16 cellular contexts compared by ENCODE assay signal in the genomic region with DNA sequence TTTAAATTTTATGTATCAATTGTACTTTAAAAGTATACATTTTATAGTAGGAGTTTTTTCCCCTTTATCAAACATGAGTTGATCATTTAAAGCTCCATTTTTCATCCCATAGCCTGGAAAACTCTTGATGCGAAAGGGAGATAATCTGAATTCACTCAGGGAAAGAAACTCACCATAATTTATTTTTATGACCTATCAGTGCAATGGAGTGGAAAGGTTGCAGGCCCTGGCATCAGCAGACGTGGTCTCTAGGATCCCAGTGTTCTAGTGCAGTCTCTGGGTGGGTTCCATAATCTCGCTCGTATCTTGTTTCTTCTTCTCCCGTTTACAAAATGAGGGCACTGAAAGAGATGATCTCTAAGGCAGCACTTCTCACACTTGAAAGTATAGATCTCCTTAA.
DNase-seq lines count a peak whose midpoint lies in the region; ATAC-seq and TF ChIP-seq lines count a peak whose summit lies in the region.
"Had no signal": no experiment of that assay in that cellular context is flagged by ENCODE, and none has a peak within 500 bp of the region (broad histone marks: within the 10 kb centered on the region; RNA-seq: fewer than 3 reads in every experiment).

No MANE protein-coding gene starts in this region.

- no peak overlapping the region; the same call in 2 of the 3 replicates for H2BK15ac ChIP-seq in IMR-90 (ENCODE audit: low read depth, low read length)

- H2BK120ac ChIP-seq in IMR-90 (ENCODE audit: low read depth, low read length): peak overlapping the region; percentile 73

- no peaks in the 10 kb centered on the region for H3K79me2 ChIP-seq in hepatocyte

- no peak for TF ChIP-seq RAD21 in IMR-90 (IDR thresholded peaks at IDR 0.05; ENCODE audit: low read length)

- no peaks in the 10 kb centered on the region for H3K36me3 Mint-ChIP-seq in nephron (ENCODE audit: low read depth)
- H3K36me3 Mint-ChIP-seq in HFFc6 (ENCODE audit: low read depth): no peaks in the 10 kb centered on the region

- ATAC-seq in IMR-90 (ENCODE audit: low read depth) (no peak), GM21619 (IDR thresholded peaks at IDR 0.05; ENCODE audit: unreplicated experiment) (no peak)
- ATAC-seq: GM12878 had no signal

- no TSS peak for BruUV-seq in IMR-90 (replicated peaks; lab: Mats Ljungman, UMichigan)

- H3K4me1 Mint-ChIP-seq in nephron (peaks cover 18% of the 10 kb centered on the region), HFFc6 (ENCODE audit: low read depth) (peaks cover 24% of the 10 kb centered on the region)

- H3K14ac ChIP-seq in IMR-90 (replicated peaks; ENCODE audit: low read depth, low read length): no peak overlapping the region; the same call in 1 of the 2 replicates

- H2AFZ ChIP-seq in IMR-90 (replicated peaks; ENCODE audit: low read length, poor library complexity) (no peak overlapping the region), hepatocyte (no peak overlapping the region)

- CTCF ChIA-PET in IMR-90 (lab: Yijun Ruan, JAX): interaction anchor here (1.1 to 2.4 kb wide), 2 partner anchors 81 to 98 kb away, joined by 3 to 12 read pairs; no protein-coding TSS in a partner anchor

- no peak overlapping the region for H2AK9ac ChIP-seq in IMR-90 (replicated peaks; ENCODE audit: low read depth, low read length, poor library complexity)

- H2AK5ac ChIP-seq in IMR-90 (ENCODE audit: low read depth, low read length): peak overlapping the region; percentile 79

- no peaks in the 10 kb centered on the region for H3K9me2 ChIP-seq in hepatocyte (replicated peaks; ENCODE audit: insufficient read depth)

- dilution Hi-C loops in IMR-90 (cut with HindIII; ENCODE audit: low sequenced_read_pairs, unreplicated experiment): no loop called here

- H3K36me3 ChIP-seq in BE2C (no peaks in the 10 kb centered on the region), IMR-90 (ENCODE audit: control insufficient read depth, insufficient read depth, low read length) (no peaks in the 10 kb centered on the region), hepatocyte (replicated peaks; ENCODE audit: insufficient read depth, low read depth) (no peaks in the 10 kb centered on the region)
- H3K36me3 ChIP-seq: BLaER1, HAP-1 had no signal

- H3K27me3 ChIP-seq in BE2C (no peaks in the 10 kb centered on the region), IMR-90 (ENCODE audit: control insufficient read depth, insufficient read depth, low read length) (no peaks in the 10 kb centered on the region), hepatocyte (no peaks in the 10 kb centered on the region)
- H3K27me3 ChIP-seq: BLaER1 had no signal

- peak overlapping the region; percentile 42 for H3K4ac ChIP-seq in IMR-90 (ENCODE audit: low read depth, low read length)

- peak overlapping the region; percentile 74; the same call in 1 of the 2 replicates for H4K5ac ChIP-seq in IMR-90 (ENCODE audit: low read depth, low read length)

- H3K9ac ChIP-seq in IMR-90 (ENCODE audit: low read depth, low read length): no peak overlapping the region
- H3K9ac ChIP-seq: BLaER1 had no signal

- H3K4me3 ChIP-seq in BE2C (ENCODE audit: low read depth, low read length): no peak overlapping the region
- H3K4me3 ChIP-seq in IMR-90 (ENCODE audit: insufficient read depth, low read depth, low read length): no peak overlapping the region
- no peak overlapping the region for H3K4me3 ChIP-seq in hepatocyte
- H3K4me3 ChIP-seq: BLaER1, GM12878, HAP-1 had no signal

- TF ChIP-seq CTCF in BE2C (IDR thresholded peaks at IDR 0.05; ENCODE audit: low read depth, low read length) (no peak), IMR-90 (conservative IDR thresholded peaks at IDR 0.05; ENCODE audit: low read depth, low read length) (no peak), hepatocyte (IDR thresholded peaks at IDR 0.05; ENCODE audit: poor library complexity) (no peak), nephron (IDR thresholded peaks at IDR 0.05; ENCODE audit: unreplicated experiment in 3 of 3) (no peak), HFFc6 (IDR thresholded peaks at IDR 0.05) (no peak)

- peaks cover 7% of the 10 kb centered on the region; the same call in 1 of the 2 replicates for H3K9me1 ChIP-seq in IMR-90 (ENCODE audit: insufficient read depth, low read length)

- H3K79me1 ChIP-seq in IMR-90 (ENCODE audit: low read depth in 1 of 2, low read length in 2 of 2): no peaks in the 10 kb centered on the region

- H3K56ac ChIP-seq in IMR-90 (ENCODE audit: extremely low read depth, insufficient read depth, low read length): no peak overlapping the region

- peak overlapping the region; percentile 68; the same call in 1 of the 2 replicates for H4K91ac ChIP-seq in IMR-90 (ENCODE audit: insufficient read depth, low read depth, low read length)

- H3K27me3 Mint-ChIP-seq in nephron (ENCODE audit: low read depth) (peaks cover 3% of the 10 kb centered on the region), HFFc6 (ENCODE audit: insufficient read depth) (peaks cover 10% of the 10 kb centered on the region)

- peak overlapping the region in 1 of 3 experiments; percentile 11 for H3K4me3 Mint-ChIP-seq in nephron
- no peak overlapping the region for H3K4me3 Mint-ChIP-seq in HFFc6

- H3K9me3 ChIP-seq in BE2C: no peaks in the 10 kb centered on the region
- H3K9me3 ChIP-seq in IMR-90 (ENCODE audit: control insufficient read depth, insufficient read depth, low read length): peaks cover 3% of the 10 kb centered on the region
- H3K9me3 ChIP-seq in hepatocyte (ENCODE audit: low read depth): no peaks in the 10 kb centered on the region
- H3K9me3 ChIP-seq: HAP-1 had no signal

- DNase-seq in BE2C (peak; percentile 31), IMR-90 (no peak), hepatocyte (ENCODE audit: low spot score) (no peak), G401 (ENCODE audit: low spot score) (no peak), T-helper 1 cell (no peak), HFFc6 (no peak)
- DNase-seq: Calu3, DMS 273 treated with DMSO at 0.1 percent for 48 hours, GOT3, KBM-7 had no signal

- H3K4me2 ChIP-seq in IMR-90 (ENCODE audit: low read depth, low read length) (no peak overlapping the region), hepatocyte (peak overlapping the region; percentile 52)
- H3K4me2 ChIP-seq: BLaER1 had no signal

- TF ChIP-seq POLR2A in IMR-90 (IDR thresholded peaks at IDR 0.05; ENCODE audit: low read depth, low read length): no peak

- no peak overlapping the region for H2BK20ac ChIP-seq in IMR-90 (ENCODE audit: low read depth, low read length)

- H3K4me1 ChIP-seq in BE2C (peaks cover 14% of the 10 kb centered on the region), IMR-90 (ENCODE audit: control insufficient read depth, insufficient read depth, low read length) (peaks cover 16% of the 10 kb centered on the region), hepatocyte (ENCODE audit: insufficient read depth) (peaks cover 8% of the 10 kb centered on the region)
- H3K4me1 ChIP-seq: HAP-1 had no signal

- POLR2A ChIA-PET in IMR-90 (lab: Charles Lee; ENCODE audit: unreplicated experiment): no interaction called here

- peaks cover 9% of the 10 kb centered on the region for H3K9me3 Mint-ChIP-seq in nephron
- H3K9me3 Mint-ChIP-seq in HFFc6: peaks cover 9% of the 10 kb centered on the region

- H2BK5ac ChIP-seq in IMR-90 (ENCODE audit: low read depth, low read length, poor library complexity, severe bottlenecking): no peak overlapping the region

- H3K27ac Mint-ChIP-seq in nephron (peak overlapping the region; percentile 84 to 96 (median 86)), HFFc6 (no peak overlapping the region)

- H4K20me1 ChIP-seq in IMR-90 (ENCODE audit: insufficient read depth, low read length): no peaks in the 10 kb centered on the region
- no peaks in the 10 kb centered on the region for H4K20me1 ChIP-seq in hepatocyte (ENCODE audit: insufficient read depth, poor library complexity, severe bottlenecking)
- H4K20me1 ChIP-seq: BLaER1 had no signal

- H3K27ac ChIP-seq in IMR-90 (ENCODE audit: insufficient read depth, low read length) (peak overlapping the region; percentile 42; the same call in 1 of the 2 replicates), hepatocyte (peak overlapping the region; percentile 44)
- H3K27ac ChIP-seq: 22Rv1, BLaER1 had no signal

- H4K8ac ChIP-seq in IMR-90 (ENCODE audit: low read depth in 2 of 2, low read length in 2 of 2): 0 out of 4 replicates have a peak overlapping the region, but pooled peaks of 1 of the 2 experiments have one; percentile 31

- in situ Hi-C loops in IMR-90 (cut with MboI; ENCODE audit: low sequenced_read_pairs): no loop called here
- in situ Hi-C loops in G401 (cut with HindIII; ENCODE audit: low sequenced_read_pairs): no loop called here

- H3K23ac ChIP-seq in IMR-90 (ENCODE audit: low read depth, low read length): no peak overlapping the region

- H3K18ac ChIP-seq in IMR-90 (ENCODE audit: low read depth, low read length): peak overlapping the region; percentile 63

- intact Hi-C loops in IMR-90 (cut with micrococcal nuclease): no loop called here

- no CpG with 5 or more reads among the region's 5 CpGs for WGBS in IMR-90 (ENCODE audit: extremely low coverage in 2 of 2, insufficient read length in 1 of 2), 2 experiments
- 72% methylated on average over 5 of the region's 5 CpGs for WGBS in hepatocyte (ENCODE audit: low lambda C conversion rate, missing lambda C conversion rate)

TF ChIP-seq in IMR-90, 13 proteins besides CTCF, POLR2A, EP300 and RAD21:
- TF ChIP-seq FOS (IDR thresholded peaks at IDR 0.05; ENCODE audit: low read depth, low read length) (no peak), CHD1 (IDR thresholded peaks at IDR 0.05; ENCODE audit: low read depth, low read length) (no peak), MAZ (IDR thresholded peaks at IDR 0.05; ENCODE audit: borderline replicate concordance, low read depth, low read length) (no peak), CEBPB (IDR thresholded peaks at IDR 0.05; ENCODE audit: low read depth, low read length) (no peak), SMC3 (IDR thresholded peaks at IDR 0.05; ENCODE audit: low read depth, low read length) (no peak), MAFK (IDR thresholded peaks at IDR 0.05; ENCODE audit: low read depth, low read length) (no peak)
